In the genomic region with DNA sequence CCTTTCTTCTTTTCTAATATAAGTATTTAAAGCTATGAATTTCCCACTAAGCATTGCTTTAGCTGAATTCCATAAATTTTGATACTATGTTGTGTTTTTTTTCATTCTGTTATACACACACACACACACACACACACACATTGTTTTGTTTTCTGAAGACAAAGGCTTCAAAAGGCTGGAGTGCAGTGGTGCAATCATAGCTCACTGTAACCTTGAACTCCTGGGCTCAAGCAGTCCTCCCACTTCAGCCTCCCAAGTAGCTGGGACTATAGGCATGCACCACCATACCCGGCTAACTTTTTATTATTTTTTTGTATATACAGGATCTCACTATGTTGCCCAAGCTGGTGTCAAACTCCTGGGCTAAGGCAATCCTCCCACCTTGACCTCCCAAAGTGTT, we compare ENCODE assay signal across 4 cellular contexts. TPM values are rescaled to one million over a fixed set of nuclear protein-coding genes. Genes with fewer than 3 reads are reported as not detected.
"Had no signal": no experiment of that assay in that cellular context is flagged by ENCODE, and none has a peak within 500 bp of the region (broad histone marks: within the 10 kb centered on the region; RNA-seq: fewer than 3 reads in every experiment).

No MANE protein-coding gene starts in this region.

RNA-seq across cellular contexts. Expression of a gene that starts 26.1 kb away (rescaled TPM):
- total RNA-seq: naive thymus-derived CD8-positive, alpha-beta T cell; natural killer cell treated with Interleukin-12 subunit alpha and Interleukin-12 subunit beta and Interleukin-15 and Interleukin-18, amount 100 ng/mL, for 72 hours; skeletal muscle tissue; vagina had no signal
- polyA plus RNA-seq: naive thymus-derived CD8-positive, alpha-beta T cell had no signal
